In genomic region chrX:104961926-104962325, GRCh38 we compare ENCODE assay signal across 25 cellular contexts.
"Had no signal": no experiment of that assay in that cellular context is flagged by ENCODE, and none has a peak within 500 bp of the region (broad histone marks: within the 10 kb centered on the region; RNA-seq: fewer than 3 reads in every experiment).

No MANE protein-coding gene starts in this region.

- H3K27me3 ChIP-seq: stomach, testis, thyroid gland, transverse colon, upper lobe of left lung had no signal

- H3K4me1 ChIP-seq: left ventricle myocardium inferior, pancreas, prostate gland, stomach, testis, thyroid gland, transverse colon, upper lobe of left lung had no signal

- H3K9me3 ChIP-seq: left ventricle myocardium inferior, pancreas, prostate gland, stomach, testis, thyroid gland, transverse colon, upper lobe of left lung had no signal

- H3K36me3 ChIP-seq: left ventricle myocardium inferior, pancreas, prostate gland, stomach, thyroid gland, transverse colon, upper lobe of left lung had no signal

- DNase-seq: head of caudate nucleus; hippocampal formation; kidney glomerular epithelial cell; left cardiac atrium; left ventricle myocardium inferior; mammary epithelial cell; mesenchymal stem cell; naive thymus-derived CD8-positive, alpha-beta T cell; nucleus accumbens; pancreas; posterior cingulate gyrus; stimulated activated CD4-positive, alpha-beta T cell treated with anti-CD3 and anti-CD28 coated beads, Interleukin-12 subunit alpha, Interleukin-12 subunit beta, amount 100 ng/mL, for 4 hours; stimulated activated CD4-positive, alpha-beta T cell treated with anti-CD3 and anti-CD28 coated beads, Interleukin-15, amount 100 ng/mL, for 24 hours; stimulated activated CD4-positive, alpha-beta T cell treated with anti-CD3 and anti-CD28 coated beads, Interleukin-2, amount 100 ng/mL, for 24 hours; stimulated activated CD4-positive, alpha-beta T cell treated with anti-CD3 and anti-CD28 coated beads, Interleukin-4, amount 100 ng/mL, for 1 hour; stimulated activated naive B cell treated with anti-CD40 and anti-IgM and Interleukin-4, amounts not matched to agents 10 μg/mL and 1 μg/mL and 100 μg/mL, for 72 hours; stimulated activated naive CD8-positive, alpha-beta T cell treated with anti-CD3 and anti-CD28 coated beads, Interleukin-15, Interleukin-2, amounts not matched to agents 100 U/mL and 50 U/mL, for 24 hours; stomach; testis; thyroid gland; transverse colon; upper lobe of left lung had no signal

- H3K27ac ChIP-seq: left ventricle myocardium inferior, pancreas, prostate gland, skin epidermis, stomach, testis, thyroid gland, transverse colon, upper lobe of left lung had no signal

- H3K4me3 ChIP-seq: left ventricle myocardium inferior, pancreas, prostate gland, skin epidermis, stomach, testis, thyroid gland, transverse colon, upper lobe of left lung had no signal

- ATAC-seq: left cardiac atrium; naive thymus-derived CD8-positive, alpha-beta T cell; sciatic nerve; stimulated activated naive B cell treated with anti-CD40 and anti-IgM and Interleukin-4, amounts not matched to agents 10 μg/mL and 1 μg/mL and 100 μg/mL, for 72 hours; stimulated activated naive CD8-positive, alpha-beta T cell treated with anti-CD3 and anti-CD28 coated beads, Interleukin-15, Interleukin-2, amounts not matched to agents 100 U/mL and 50 U/mL, for 24 hours had no signal
